ENCODE assay signal across 9 cellular contexts in genomic region chr22:20267441-20268288, GRCh38. TPM values are rescaled to one million over a fixed set of nuclear protein-coding genes. Genes with fewer than 3 reads are reported as not detected.
A peak's percentile ranks its signal among the peaks of the same experiment; 100 is the strongest.
DNase-seq lines count a peak whose midpoint lies in the region; ATAC-seq, FAIRE-seq and TF ChIP-seq lines count a peak whose summit lies in the region.
"Had no signal": no experiment of that assay in that cellular context is flagged by ENCODE, and none has a peak within 500 bp of the region (broad histone marks: within the 10 kb centered on the region; RNA-seq: fewer than 3 reads in every experiment).

No MANE protein-coding gene starts in this region.

- peaks cover 13 to 18% (median 16%) of the 10 kb centered on the region in 4 donors for H3K4me1 ChIP-seq in stomach

- no peak overlapping the region for H3K27ac Mint-ChIP-seq in activated CD8-positive, alpha-beta T cell treated with anti-CD3 and anti-CD28 coated beads, Interleukin-2, amount 10 ng/mL, durations not matched to agents 7 days and 5 days
- no peak overlapping the region for H3K27ac Mint-ChIP-seq in immature natural killer cell

- peaks cover 0 to 12% (median 8%) of the 10 kb centered on the region in 3 donors for H3K27me3 ChIP-seq in stomach

- no peak for TF ChIP-seq CTCF in stomach (IDR thresholded peaks at IDR 0.05)

- no peak for TF ChIP-seq EP300 in stomach (IDR thresholded peaks at IDR 0.05)

- H3K4me3 Mint-ChIP-seq in activated CD8-positive, alpha-beta T cell treated with anti-CD3 and anti-CD28 coated beads, Interleukin-2, amount 10 ng/mL, durations not matched to agents 7 days and 5 days = peak overlapping the region; percentile 43
- H3K4me3 Mint-ChIP-seq in immature natural killer cell = peak overlapping the region in 4 of 5 donors; percentile 21 to 64 (median 52)

- no peaks in the 10 kb centered on the region for H3K9me3 ChIP-seq in stomach

- H3K4me3 ChIP-seq in stomach = peak overlapping the region; percentile 52 to 63 (median 56)

- H3K36me3 Mint-ChIP-seq in activated CD8-positive, alpha-beta T cell treated with anti-CD3 and anti-CD28 coated beads, Interleukin-2, amount 10 ng/mL, durations not matched to agents 7 days and 5 days (ENCODE audit: low read depth) = no peaks in the 10 kb centered on the region
- no peaks in the 10 kb centered on the region for H3K36me3 Mint-ChIP-seq in immature natural killer cell

- no peaks in the 10 kb centered on the region for H3K9me3 Mint-ChIP-seq in activated CD8-positive, alpha-beta T cell treated with anti-CD3 and anti-CD28 coated beads, Interleukin-2, amount 10 ng/mL, durations not matched to agents 7 days and 5 days (ENCODE audit: insufficient read depth)
- no peaks in the 10 kb centered on the region for H3K9me3 Mint-ChIP-seq in immature natural killer cell

- intact Hi-C loops in stomach (cut with DNase I; ENCODE audit: low total_unique reads) = no loop called here

- FAIRE-seq in HTR-8/SVneo (lab: Jason Lieb, UNC) = no peak

- peaks cover 5% of the 10 kb centered on the region for H3K4me1 Mint-ChIP-seq in activated CD8-positive, alpha-beta T cell treated with anti-CD3 and anti-CD28 coated beads, Interleukin-2, amount 10 ng/mL, durations not matched to agents 7 days and 5 days (ENCODE audit: low read depth)
- peaks cover 4 to 6% of the 10 kb centered on the region in 2 donors for H3K4me1 Mint-ChIP-seq in immature natural killer cell

- no peak for TF ChIP-seq POLR2A in stomach (IDR thresholded peaks at IDR 0.05)

- CTCF ChIA-PET in activated CD8-positive, alpha-beta T cell treated with anti-CD3 and anti-CD28 coated beads, Interleukin-2, amount 10 ng/mL, durations not matched to agents 7 days and 5 days (lab: Charles Lee) = no interaction called here

- 1 to 11% (median 1%) methylated on average over 24 to 104 of the region's 104 CpGs for WGBS in stomach, 5 donors

- POLR2A ChIA-PET in activated CD8-positive, alpha-beta T cell treated with anti-CD3 and anti-CD28 coated beads, Interleukin-2, amount 10 ng/mL, durations not matched to agents 7 days and 5 days (lab: Charles Lee) = no interaction called here

- H3K27ac ChIP-seq in stomach = peak overlapping the region in 4 of 5 donors; percentile 12 to 72 (median 43)

- H3K27me3 Mint-ChIP-seq in activated CD8-positive, alpha-beta T cell treated with anti-CD3 and anti-CD28 coated beads, Interleukin-2, amount 10 ng/mL, durations not matched to agents 7 days and 5 days (ENCODE audit: low read depth) = peaks cover 10% of the 10 kb centered on the region
- H3K27me3 Mint-ChIP-seq in immature natural killer cell (ENCODE audit: low read depth in 3 of 3) = peaks cover 0 to 5% (median 0%) of the 10 kb centered on the region in 3 donors

- H3K36me3 ChIP-seq in stomach = no peaks in the 10 kb centered on the region

- DNase-seq in NCI-H2227 (lab: John Stamatoyannopoulos, UW; ENCODE audit: unreplicated experiment) (peak; percentile 62), NCI-H2227 treated with DMSO at 0.1 percent for 48 hours (lab: John Stamatoyannopoulos, UW) (no peak), immature natural killer cell (peak in 1 of 3 donors; percentile 14), stomach (peak; percentile 27), HTR-8/SVneo (ENCODE audit: insufficient read length, low spot score) (no peak), 8988T (no peak), middle frontal gyrus (ENCODE audit: extremely low spot score, low spot score) (no peak)
- DNase-seq in activated CD8-positive, alpha-beta T cell treated with anti-CD3 and anti-CD28 coated beads, Interleukin-2, amount 10 ng/mL, durations not matched to agents 7 days and 5 days = no peak
- DNase-seq: DMS153 had no signal

- no peak for ATAC-seq in activated CD8-positive, alpha-beta T cell treated with anti-CD3 and anti-CD28 coated beads, Interleukin-2, amount 10 ng/mL, durations not matched to agents 7 days and 5 days

RNA-seq across cellular contexts. Expression of gene RTN4R, which starts 0.5 kb away (rescaled TPM):
- total RNA-seq in activated CD8-positive, alpha-beta T cell treated with anti-CD3 and anti-CD28 coated beads, Interleukin-2, amount 10 ng/mL, durations not matched to agents 7 days and 5 days = 1 to 10 TPM; 3.7 to 3.8 TPM
- polyA plus RNA-seq in immature natural killer cell (1 to 10 TPM; 1.1 to 3.9 (median 2.2) TPM), stomach (1 to 10 TPM; 1.4 to 2.2 (median 2.0) TPM)
- total RNA-seq in stomach = 1 to 10 TPM in 1 of 5 donors, under 1 TPM in 1, not detected in 3; 0.92 to 1.7 TPM

RNA-seq across cellular contexts. Expression of gene DGCR6L, which starts 52.2 kb away (rescaled TPM):
- 10 to 100 TPM; 50.4 to 56.3 TPM for total RNA-seq in activated CD8-positive, alpha-beta T cell treated with anti-CD3 and anti-CD28 coated beads, Interleukin-2, amount 10 ng/mL, durations not matched to agents 7 days and 5 days
- 100 to 1,000 TPM; 143 to 160 (median 147) TPM for polyA plus RNA-seq in immature natural killer cell
- 100 to 1,000 TPM in 1 of 5 donors, 10 to 100 TPM in 4; 21.4 to 148 (median 46.1) TPM for total RNA-seq in stomach
- 10 to 100 TPM; 81.5 to 88.3 (median 83.3) TPM for polyA plus RNA-seq in stomach

Comparison
In these comparisons a context has a peak if more than half of its experiments do, and no peak if none do; other contexts are left out.
1. DNase-seq: peak in NCI-H2227 (single experiment) and stomach (single experiment); none in NCI-H2227 treated with DMSO at 0.1 percent for 48 hours (single experiment), activated CD8-positive, alpha-beta T cell treated with anti-CD3 and anti-CD28 coated beads, Interleukin-2, amount 10 ng/mL, durations not matched to agents 7 days and 5 days (single experiment), HTR-8/SVneo (single experiment), 8988T (single experiment) and middle frontal gyrus (single experiment).